Comparison of ENCODE assay signal across 20 cellular contexts in genomic region chr16:46762583-46762982, GRCh38. TPM values are rescaled to one million over a fixed set of nuclear protein-coding genes. Genes with fewer than 3 reads are reported as not detected.
DNase-seq lines count a peak whose midpoint lies in the region; ATAC-seq, FAIRE-seq and TF ChIP-seq lines count a peak whose summit lies in the region.
"Had no signal": no experiment of that assay in that cellular context is flagged by ENCODE, and none has a peak within 500 bp of the region (broad histone marks: within the 10 kb centered on the region; RNA-seq: fewer than 3 reads in every experiment).

No MANE protein-coding gene starts in this region.

- peak overlapping the region; percentile 71 to 90 for H3K27ac ChIP-seq in right atrium auricular region
- H3K27ac ChIP-seq in endothelial cell of umbilical vein (ENCODE audit: insufficient read depth, low read depth, low read length): no peak overlapping the region
- H3K27ac ChIP-seq: body of pancreas, coronary artery, lower lobe of right lung, Peyer's patch, SK-N-MC had no signal

- no peak overlapping the region for H3K4me2 ChIP-seq in endothelial cell of umbilical vein (ENCODE audit: insufficient read depth, low read length)

- DNase-seq in right atrium auricular region (ENCODE audit: low spot score) (no peak), left ventricle myocardium superior (no peak), NCI-H146 treated with DMSO at 0.1 percent for 48 hours (lab: John Stamatoyannopoulos, UW; ENCODE audit: unreplicated experiment) (peak; percentile 22), endothelial cell of umbilical vein (ENCODE audit: low read depth, low spot score) (no peak), GM12892 (ENCODE audit: insufficient read length) (no peak)
- DNase-seq in stimulated activated naive CD4-positive, alpha-beta T cell (lab: John Stamatoyannopoulos, UW): no peak
- DNase-seq: activated B cell treated with CpG ODN at 0.5 μM for 24 hours; activated CD4-positive, alpha-beta T cell treated with anti-CD3 and anti-CD28 coated beads, Interleukin-2, amount 50 U/mL, for 48 hours; activated effector memory CD4-positive, alpha-beta T cell treated with Interleukin-2 at 50 U/mL for 16 hours; activated naive CD8-positive, alpha-beta T cell treated with anti-CD3 and anti-CD28 coated beads, Interleukin-2, amount 50 U/mL, for 24 hours; CD8-positive, alpha-beta memory T cell; immature natural killer cell; lower lobe of right lung; MM.1S; Peyer's patch; stimulated activated CD4-positive, alpha-beta T cell treated with anti-CD3 and anti-CD28 coated beads, Interleukin-12 subunit alpha, Interleukin-12 subunit beta, amount 100 ng/mL, for 4 hours had no signal

- H3K4me1 ChIP-seq in right atrium auricular region: peaks cover 0 to 15% of the 10 kb centered on the region in 2 donors
- H3K4me1 ChIP-seq in endothelial cell of umbilical vein (ENCODE audit: control insufficient read depth, extremely low read depth, insufficient read depth, low read length): no peaks in the 10 kb centered on the region
- H3K4me1 ChIP-seq: body of pancreas, lower lobe of right lung, Peyer's patch had no signal

- CTCF ChIA-PET in endothelial cell of umbilical vein (lab: Charles Lee): no interaction called here

- H3K9ac ChIP-seq in endothelial cell of umbilical vein (replicated peaks; ENCODE audit: extremely low read depth, insufficient read depth, low read length): no peak overlapping the region

- BruUV-seq in endothelial cell of umbilical vein (replicated peaks; lab: Mats Ljungman, UMichigan): no TSS peak

- POLR2A ChIA-PET in endothelial cell of umbilical vein (lab: Charles Lee): no interaction called here

- intact Hi-C loops in left ventricle myocardium superior (cut with micrococcal nuclease): no loop called here
- intact Hi-C loops in endothelial cell of umbilical vein (cut with micrococcal nuclease): no loop called here

- H3K27me3 ChIP-seq in right atrium auricular region: no peaks in the 10 kb centered on the region
- H3K27me3 ChIP-seq in endothelial cell of umbilical vein (ENCODE audit: control insufficient read depth in 2 of 2, insufficient read depth in 2 of 2, low read length in 2 of 2): no peaks in the 10 kb centered on the region
- H3K27me3 ChIP-seq: body of pancreas, Peyer's patch had no signal

- no peaks in the 10 kb centered on the region for H3K9me1 ChIP-seq in endothelial cell of umbilical vein (replicated peaks; ENCODE audit: control insufficient read depth, extremely low read depth, insufficient read depth, low read length)

- FAIRE-seq in endothelial cell of umbilical vein (lab: Jason Lieb, UNC): no peak
- FAIRE-seq in GM12892 (lab: Jason Lieb, UNC): no peak

- H3K79me2 ChIP-seq in endothelial cell of umbilical vein (ENCODE audit: control insufficient read depth, insufficient read depth, low read length): no peaks in the 10 kb centered on the region

- dilution Hi-C loops in endothelial cell of umbilical vein (cut with MboI; ENCODE audit: extremely low pct_ligation_motif_present, low sequenced_read_pairs): no loop called here

- TF ChIP-seq POLR2A in endothelial cell of umbilical vein (IDR thresholded peaks at IDR 0.05; ENCODE audit: low read depth, low read length) (no peak), GM12892 (IDR thresholded peaks at IDR 0.05; ENCODE audit: low read depth, low read length) (no peak)

- H3K4me3 ChIP-seq in right atrium auricular region (peak overlapping the region; percentile 42 to 45), endothelial cell of umbilical vein (replicated peaks in 1 of 3; ENCODE audit: insufficient read depth in 1 of 3, low read depth in 1 of 3, low read length in 3 of 3) (no peak overlapping the region)
- H3K4me3 ChIP-seq: body of pancreas, coronary artery, lower lobe of right lung, Peyer's patch, SK-N-MC had no signal

- H2AFZ ChIP-seq in endothelial cell of umbilical vein (ENCODE audit: low read depth, low read length): no peak overlapping the region

- no peaks in the 10 kb centered on the region for H4K20me1 ChIP-seq in endothelial cell of umbilical vein (replicated peaks; ENCODE audit: control insufficient read depth, extremely low read depth, insufficient read depth, low read length)

- ATAC-seq in left ventricle myocardium superior (no peak), HG03571 (IDR thresholded peaks at IDR 0.05; ENCODE audit: unreplicated experiment) (no peak)
- ATAC-seq: activated naive CD8-positive, alpha-beta T cell treated with anti-CD3 and anti-CD28 coated beads, Interleukin-2, amount 50 U/mL, for 24 hours; body of pancreas; lower lobe of right lung had no signal

- TF ChIP-seq CTCF in right atrium auricular region (IDR thresholded peaks at IDR 0.05): no peak
- TF ChIP-seq CTCF in endothelial cell of umbilical vein (IDR thresholded peaks at IDR 0.05; ENCODE audit: extremely low read depth in 1 of 2, insufficient read depth in 1 of 2, low read depth in 1 of 2, low read length in 2 of 2): no peak

- H3K36me3 ChIP-seq in right atrium auricular region: no peaks in the 10 kb centered on the region
- no peaks in the 10 kb centered on the region for H3K36me3 ChIP-seq in endothelial cell of umbilical vein (ENCODE audit: control insufficient read depth in 2 of 2, extremely low read depth in 1 of 2, insufficient read depth in 2 of 2, low read length in 2 of 2)
- H3K36me3 ChIP-seq: lower lobe of right lung, Peyer's patch had no signal

- H3K9me3 ChIP-seq in right atrium auricular region (no peaks in the 10 kb centered on the region), endothelial cell of umbilical vein (replicated peaks; ENCODE audit: control insufficient read depth, insufficient read depth, low read length) (no peaks in the 10 kb centered on the region)
- H3K9me3 ChIP-seq: body of pancreas, lower lobe of right lung, Peyer's patch had no signal

TF ChIP-seq in endothelial cell of umbilical vein, 7 proteins besides CTCF, POLR2A, EP300 and RAD21:
- no peak for TF ChIP-seq GATA2 (IDR thresholded peaks at IDR 0.05; ENCODE audit: insufficient read depth, insufficient read length, low read depth, low read length)
- TF ChIP-seq JUN (IDR thresholded peaks at IDR 0.05; ENCODE audit: borderline replicate concordance, insufficient read depth, insufficient read length, low read depth): peak; percentile 13
TF ChIP-seq in endothelial cell of umbilical vein: peak in this region for 1.

RNA-seq across cellular contexts. Expression of gene MYLK3, which starts 14.4 kb away (rescaled TPM):
- total RNA-seq in right atrium auricular region (100 to 1,000 TPM; 275 to 456 TPM), left ventricle myocardium superior (274 TPM), endothelial cell of umbilical vein (not detected in 2 replicates)
- 0.02 TPM in 1 of 2 replicates, not detected in the other for polyA plus RNA-seq in endothelial cell of umbilical vein
- 0.01 TPM in 1 of 2 replicates, not detected in the other for polyA plus RNA-seq in endothelial cell of umbilical vein (2011; cell fraction: cytosol; rRNA removed)
- 0.07 and 0.10 TPM in 2 replicates for polyA plus RNA-seq in endothelial cell of umbilical vein (2011; cell fraction: nucleus; rRNA removed)
- polyA plus RNA-seq in endothelial cell of umbilical vein (2012): not detected in 2 replicates
- polyA minus RNA-seq in endothelial cell of umbilical vein: 0.53 TPM in 1 of 2 replicates, not detected in the other
- polyA minus RNA-seq in endothelial cell of umbilical vein (2011; cell fraction: cytosol; rRNA and poly(A)+ RNA removed): 2.2 TPM
- polyA minus RNA-seq in endothelial cell of umbilical vein (2011; cell fraction: nucleus; rRNA and poly(A)+ RNA removed): 0.53 TPM in 1 of 2 replicates, not detected in the other
- 0.19 TPM for polyA plus RNA-seq in GM12892 (2012; ENCODE audit: missing spikeins)
- total RNA-seq: Peyer's patch had no signal
- polyA plus RNA-seq: CD8-positive, alpha-beta memory T cell; immature natural killer cell had no signal

Comparison
In these comparisons a context has a peak if more than half of its experiments do, and no peak if none do; other contexts are left out.
1. H3K4me3 ChIP-seq: peak in right atrium auricular region (2 of 2); none in endothelial cell of umbilical vein (0 of 3).
2. RNA of gene MYLK3, which starts 14.4 kb away (total RNA-seq): 275 to 456 TPM in right atrium auricular region and 274 TPM in left ventricle myocardium superior (single experiment); not detected in endothelial cell of umbilical vein; every median in the first group is over 100 times any median in the second.